In the genomic region with DNA sequence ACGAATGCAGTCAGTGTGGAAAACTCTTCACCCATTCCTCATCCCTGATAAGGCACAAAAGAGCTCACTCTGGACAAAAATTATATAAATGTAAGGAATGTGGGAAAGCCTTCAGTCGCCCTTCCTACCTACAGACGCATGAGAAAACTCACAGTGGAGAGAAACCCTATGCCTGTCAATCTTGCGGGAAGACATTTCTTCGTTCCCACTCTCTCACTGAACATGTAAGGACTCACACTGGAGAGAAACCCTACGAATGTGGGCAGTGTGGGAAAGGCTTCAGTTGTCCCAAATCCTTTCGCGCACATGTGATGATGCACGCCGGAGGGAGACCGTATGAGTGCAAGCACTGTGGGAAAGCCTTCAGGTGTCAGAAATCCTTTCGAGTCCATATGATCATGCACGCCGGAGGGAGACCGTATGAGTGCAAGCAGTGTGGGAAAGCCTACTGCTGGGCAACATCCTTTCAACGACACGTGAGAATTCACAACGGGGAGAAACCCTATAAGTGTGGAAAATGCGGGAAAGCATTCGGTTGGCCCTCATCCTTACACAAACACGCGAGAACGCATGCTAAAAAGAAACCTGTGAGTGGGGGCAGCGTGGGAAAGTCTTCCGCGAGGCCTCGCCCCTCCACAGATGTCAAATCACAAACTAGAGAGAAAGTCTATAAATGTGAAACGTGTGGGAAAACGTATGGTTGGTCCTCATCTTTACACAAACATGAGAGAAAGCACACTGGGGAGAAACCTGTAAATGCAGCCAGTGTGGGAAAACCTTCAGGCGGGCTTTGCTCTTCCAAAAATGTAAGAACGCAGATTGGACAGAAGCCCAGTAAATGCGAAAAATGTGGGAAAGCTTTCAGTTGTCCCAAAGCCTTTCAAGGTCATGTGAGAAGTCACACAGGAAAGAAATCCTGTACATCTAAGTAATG, we compare ENCODE assay signal across 2 cellular contexts.
A peak's percentile ranks its signal among the peaks of the same experiment; 100 is the strongest.
TF ChIP-seq lines count a peak whose summit lies in the region.

No MANE protein-coding gene starts in this region.

TF ChIP-seq in GM12878, 131 proteins besides CTCF, POLR2A, EP300 and RAD21:
- TF ChIP-seq KLF5 (IDR thresholded peaks at IDR 0.05; ENCODE audit: partially characterized antibody) (peak; percentile 21), USF2 (IDR thresholded peaks at IDR 0.05; ENCODE audit: borderline replicate concordance, low read depth, low read length) (no peak), CBX3 (IDR thresholded peaks at IDR 0.05; ENCODE audit: borderline replicate concordance, low read depth) (peak; percentile 36; the same call in 1 of the 2 replicates), CBX5 (IDR thresholded peaks at IDR 0.05; ENCODE audit: low read depth) (peak; percentile 81; the same call in 1 of the 2 replicates), MEF2B (IDR thresholded peaks at IDR 0.05; ENCODE audit: partially characterized antibody, poor library complexity, severe bottlenecking) (no peak), ZZZ3 (IDR thresholded peaks at IDR 0.05; ENCODE audit: control insufficient read depth, insufficient read length, low read depth) (no peak)
- TF ChIP-seq, protein P1, sequence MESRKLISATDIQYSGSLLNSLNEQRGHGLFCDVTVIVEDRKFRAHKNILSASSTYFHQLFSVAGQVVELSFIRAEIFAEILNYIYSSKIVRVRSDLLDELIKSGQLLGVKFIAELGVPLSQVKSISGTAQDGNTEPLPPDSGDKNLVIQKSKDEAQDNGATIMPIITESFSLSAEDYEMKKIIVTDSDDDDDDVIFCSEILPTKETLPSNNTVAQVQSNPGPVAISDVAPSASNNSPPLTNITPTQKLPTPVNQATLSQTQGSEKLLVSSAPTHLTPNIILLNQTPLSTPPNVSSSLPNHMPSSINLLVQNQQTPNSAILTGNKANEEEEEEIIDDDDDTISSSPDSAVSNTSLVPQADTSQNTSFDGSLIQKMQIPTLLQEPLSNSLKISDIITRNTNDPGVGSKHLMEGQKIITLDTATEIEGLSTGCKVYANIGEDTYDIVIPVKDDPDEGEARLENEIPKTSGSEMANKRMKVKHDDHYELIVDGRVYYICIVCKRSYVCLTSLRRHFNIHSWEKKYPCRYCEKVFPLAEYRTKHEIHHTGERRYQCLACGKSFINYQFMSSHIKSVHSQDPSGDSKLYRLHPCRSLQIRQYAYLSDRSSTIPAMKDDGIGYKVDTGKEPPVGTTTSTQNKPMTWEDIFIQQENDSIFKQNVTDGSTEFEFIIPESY (IDR thresholded peaks at IDR 0.05) = no peak
- TF ChIP-seq, protein P2, sequence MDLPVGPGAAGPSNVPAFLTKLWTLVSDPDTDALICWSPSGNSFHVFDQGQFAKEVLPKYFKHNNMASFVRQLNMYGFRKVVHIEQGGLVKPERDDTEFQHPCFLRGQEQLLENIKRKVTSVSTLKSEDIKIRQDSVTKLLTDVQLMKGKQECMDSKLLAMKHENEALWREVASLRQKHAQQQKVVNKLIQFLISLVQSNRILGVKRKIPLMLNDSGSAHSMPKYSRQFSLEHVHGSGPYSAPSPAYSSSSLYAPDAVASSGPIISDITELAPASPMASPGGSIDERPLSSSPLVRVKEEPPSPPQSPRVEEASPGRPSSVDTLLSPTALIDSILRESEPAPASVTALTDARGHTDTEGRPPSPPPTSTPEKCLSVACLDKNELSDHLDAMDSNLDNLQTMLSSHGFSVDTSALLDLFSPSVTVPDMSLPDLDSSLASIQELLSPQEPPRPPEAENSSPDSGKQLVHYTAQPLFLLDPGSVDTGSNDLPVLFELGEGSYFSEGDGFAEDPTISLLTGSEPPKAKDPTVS (IDR thresholded peaks at IDR 0.05; ENCODE audit: low read depth, low read length) = no peak

TF ChIP-seq in liver, 16 proteins besides CTCF, POLR2A, EP300 and RAD21:
- TF ChIP-seq HNF4A (conservative IDR thresholded peaks at IDR 0.05) = no peak
- no peak for TF ChIP-seq NR2F2 (IDR thresholded peaks at IDR 0.05)
- TF ChIP-seq HNF4G (IDR thresholded peaks at IDR 0.05) = no peak
- TF ChIP-seq REST (IDR thresholded peaks at IDR 0.05) = no peak
- no peak for TF ChIP-seq MAX (IDR thresholded peaks at IDR 0.05)
- TF ChIP-seq RXRA (IDR thresholded peaks at IDR 0.05) = no peak
- no peak for TF ChIP-seq GABPA (IDR thresholded peaks at IDR 0.05 in 1 of 2, conservative IDR thresholded peaks at IDR 0.05 in 1 of 2)
- TF ChIP-seq EGR1 (IDR thresholded peaks at IDR 0.05; ENCODE audit: low read depth in 2 of 2) = no peak
- TF ChIP-seq SP1 (IDR thresholded peaks at IDR 0.05) = no peak
- no peak for TF ChIP-seq YY1 (IDR thresholded peaks at IDR 0.05)
- TF ChIP-seq FOXA2 (IDR thresholded peaks at IDR 0.05) = no peak
- TF ChIP-seq JUND (IDR thresholded peaks at IDR 0.05) = no peak
